In the genomic region with DNA sequence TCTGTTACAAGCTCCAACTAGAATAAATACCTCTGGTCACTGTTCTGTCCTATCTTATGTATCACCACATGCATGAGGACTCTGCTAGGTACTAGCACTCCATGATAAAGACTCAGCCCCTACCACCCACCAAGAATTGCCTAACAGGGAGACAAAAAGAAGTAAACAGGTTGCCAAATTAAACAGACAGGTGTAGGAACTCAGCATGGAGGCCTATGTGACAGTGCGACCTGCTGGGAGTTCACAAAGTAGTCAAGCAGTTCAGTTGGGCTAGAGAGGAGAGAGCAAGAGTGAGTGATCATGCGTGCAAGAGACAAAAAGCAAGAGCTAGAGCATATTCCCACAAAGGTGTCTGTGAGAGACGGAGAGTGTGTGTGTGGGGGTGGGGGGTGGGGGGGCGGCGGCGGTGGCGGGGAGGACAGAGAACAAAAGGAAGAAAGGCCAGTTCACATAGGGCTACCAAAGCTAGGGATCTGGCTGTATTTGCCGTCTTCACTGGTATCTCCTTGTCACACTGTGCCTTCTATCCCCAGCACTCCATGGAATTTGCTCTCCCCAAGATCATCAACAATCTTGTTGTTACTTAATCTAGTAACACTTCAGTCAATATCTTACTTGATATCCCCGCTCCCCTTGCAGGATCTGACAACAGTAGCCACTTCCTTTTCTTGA, we compare ENCODE assay signal across 1 cellular context.
TF ChIP-seq lines count a peak whose summit lies in the region.

No MANE protein-coding gene starts in this region.

TF ChIP-seq in K562, 482 proteins besides CTCF, POLR2A, EP300 and RAD21:
- TF ChIP-seq MEF2A (IDR thresholded peaks at IDR 0.05; ENCODE audit: control insufficient read depth, low read depth, low read length) (no peak), SMARCA4 (IDR thresholded peaks at IDR 0.05) (no peak), SPI1 (IDR thresholded peaks at IDR 0.05; ENCODE audit: borderline replicate concordance, low read depth, low read length) (peak; percentile 8; the same call in 1 of the 2 replicates)
- TF ChIP-seq, protein P1, sequence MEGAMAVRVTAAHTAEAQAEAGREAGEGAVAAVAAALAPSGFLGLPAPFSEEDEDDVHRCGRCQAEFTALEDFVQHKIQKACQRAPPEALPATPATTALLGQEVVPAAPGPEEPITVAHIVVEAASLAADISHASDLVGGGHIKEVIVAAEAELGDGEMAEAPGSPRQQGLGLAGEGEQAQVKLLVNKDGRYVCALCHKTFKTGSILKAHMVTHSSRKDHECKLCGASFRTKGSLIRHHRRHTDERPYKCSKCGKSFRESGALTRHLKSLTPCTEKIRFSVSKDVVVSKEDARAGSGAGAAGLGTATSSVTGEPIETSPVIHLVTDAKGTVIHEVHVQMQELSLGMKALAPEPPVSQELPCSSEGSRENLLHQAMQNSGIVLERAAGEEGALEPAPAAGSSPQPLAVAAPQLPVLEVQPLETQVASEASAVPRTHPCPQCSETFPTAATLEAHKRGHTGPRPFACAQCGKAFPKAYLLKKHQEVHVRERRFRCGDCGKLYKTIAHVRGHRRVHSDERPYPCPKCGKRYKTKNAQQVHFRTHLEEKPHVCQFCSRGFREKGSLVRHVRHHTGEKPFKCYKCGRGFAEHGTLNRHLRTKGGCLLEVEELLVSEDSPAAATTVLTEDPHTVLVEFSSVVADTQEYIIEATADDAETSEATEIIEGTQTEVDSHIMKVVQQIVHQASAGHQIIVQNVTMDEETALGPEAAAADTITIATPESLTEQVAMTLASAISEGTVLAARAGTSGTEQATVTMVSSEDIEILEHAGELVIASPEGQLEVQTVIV (CRISPR knock-in tag; IDR thresholded peaks at IDR 0.05; ENCODE audit: borderline replicate concordance) = no peak
